ENCODE assay signal across 8 cellular contexts in genomic region chr3:23811117-23811487, GRCh38. TPM values are rescaled to one million over a fixed set of nuclear protein-coding genes. Genes with fewer than 3 reads are reported as not detected.
DNase-seq lines count a peak whose midpoint lies in the region; ATAC-seq, FAIRE-seq and TF ChIP-seq lines count a peak whose summit lies in the region.

No MANE protein-coding gene starts in this region.

- in situ Hi-C loops in Panc1 (cut with HindIII; ENCODE audit: low pct_unique_long_range_greater_than_20kb, low sequenced_read_pairs), result no loop called here

- peaks cover 2% of the 10 kb centered on the region for H4K20me1 ChIP-seq in endothelial cell of umbilical vein (replicated peaks; ENCODE audit: control insufficient read depth, extremely low read depth, insufficient read depth, low read length)
- peaks cover 77% of the 10 kb centered on the region for H4K20me1 ChIP-seq in neural progenitor cell (ENCODE audit: low read depth)

- TF ChIP-seq POLR2A in endothelial cell of umbilical vein (IDR thresholded peaks at IDR 0.05; ENCODE audit: low read depth, low read length), result no peak

- H3K36me3 Mint-ChIP-seq in activated CD4-positive, alpha-beta T cell treated with anti-CD3 and anti-CD28 coated beads, Interleukin-2, amount 10 ng/mL, durations not matched to agents 7 days and 5 days (ENCODE audit: low read depth), result peaks cover 51% of the 10 kb centered on the region
- H3K36me3 Mint-ChIP-seq in neural progenitor cell, result peaks cover 39% of the 10 kb centered on the region

- no peaks in the 10 kb centered on the region for H3K27me3 Mint-ChIP-seq in activated CD4-positive, alpha-beta T cell treated with anti-CD3 and anti-CD28 coated beads, Interleukin-2, amount 10 ng/mL, durations not matched to agents 7 days and 5 days
- H3K27me3 Mint-ChIP-seq in neural progenitor cell (ENCODE audit: insufficient read depth, low read depth), result peaks cover 3% of the 10 kb centered on the region

- H3K79me2 ChIP-seq in endothelial cell of umbilical vein (ENCODE audit: control insufficient read depth, insufficient read depth, low read length), result peaks cover 78% of the 10 kb centered on the region
- peaks cover 100% of the 10 kb centered on the region for H3K79me2 ChIP-seq in neural progenitor cell (ENCODE audit: low read depth)

- H2AFZ ChIP-seq in endothelial cell of umbilical vein (ENCODE audit: low read depth, low read length) (peak overlapping the region; percentile 78), neural progenitor cell (replicated peaks) (peak overlapping the region; percentile 41)

- peaks cover 30% of the 10 kb centered on the region for H3K4me1 ChIP-seq in Panc1 (ENCODE audit: control insufficient read depth, insufficient read depth, low read length)
- H3K4me1 ChIP-seq in endothelial cell of umbilical vein (ENCODE audit: control insufficient read depth, extremely low read depth, insufficient read depth, low read length), result peaks cover 38% of the 10 kb centered on the region
- H3K4me1 ChIP-seq in neural progenitor cell, result peaks cover 44% of the 10 kb centered on the region

- H3F3A ChIP-seq in neural progenitor cell (ENCODE audit: low read depth), result peaks cover 12% of the 10 kb centered on the region

- no peak for DNase-seq in activated CD4-positive, alpha-beta T cell treated with anti-CD3 and anti-CD28 coated beads, Interleukin-2, amount 10 ng/mL, durations not matched to agents 7 days and 5 days
- DNase-seq in activated CD4-positive, alpha-beta T cell treated with anti-CD3 and anti-CD28 coated beads, Interleukin-2, amount 50 U/mL, for 4 hours, result no peak
- DNase-seq in Panc1 (ENCODE audit: low read depth, low spot score), result no peak
- DNase-seq in endothelial cell of umbilical vein (ENCODE audit: low read depth, low spot score), result no peak
- DNase-seq in neural progenitor cell (ENCODE audit: low spot score), result peak; percentile 23
- DNase-seq in GOT3 (lab: John Stamatoyannopoulos, UW), result no peak
- DNase-seq in NCI-H1436 treated with DMSO at 0.1 percent for 48 hours (lab: John Stamatoyannopoulos, UW), result no peak

- H3K4me2 ChIP-seq in endothelial cell of umbilical vein (ENCODE audit: insufficient read depth, low read length), result peak overlapping the region; percentile 85
- H3K4me2 ChIP-seq in neural progenitor cell, result peak overlapping the region; percentile 80

- ATAC-seq in Panc1 (peak; percentile 37), HG02885 (IDR thresholded peaks at IDR 0.05; ENCODE audit: poor library complexity, unreplicated experiment) (no peak)

- H3K9me3 Mint-ChIP-seq in activated CD4-positive, alpha-beta T cell treated with anti-CD3 and anti-CD28 coated beads, Interleukin-2, amount 10 ng/mL, durations not matched to agents 7 days and 5 days, result no peaks in the 10 kb centered on the region
- H3K9me3 Mint-ChIP-seq in neural progenitor cell, result no peaks in the 10 kb centered on the region

- H3K4me3 Mint-ChIP-seq in activated CD4-positive, alpha-beta T cell treated with anti-CD3 and anti-CD28 coated beads, Interleukin-2, amount 10 ng/mL, durations not matched to agents 7 days and 5 days, result peak overlapping the region; percentile 83
- peak overlapping the region; percentile 96 for H3K4me3 Mint-ChIP-seq in neural progenitor cell

- BruUV-seq in Panc1 (replicated peaks; lab: Mats Ljungman, UMichigan) (no TSS peak), endothelial cell of umbilical vein (replicated peaks; lab: Mats Ljungman, UMichigan) (no TSS peak)

- CTCF ChIA-PET in activated CD4-positive, alpha-beta T cell treated with anti-CD3 and anti-CD28 coated beads, Interleukin-2, amount 10 ng/mL, durations not matched to agents 7 days and 5 days (lab: Charles Lee), result interaction anchor here (1.2 kb wide), 1 partner anchor 21 kb away, joined by 3 read pairs; no protein-coding TSS in a partner anchor
- CTCF ChIA-PET in Panc1 (lab: Charles Lee) (no interaction called here), endothelial cell of umbilical vein (lab: Charles Lee) (interaction anchor here (0.8 to 2.2 kb wide), 3 partner anchors 8 to 77 kb away, joined by 3 to 8 read pairs (median 4); no protein-coding TSS in a partner anchor)

- H3K9me3 ChIP-seq in Panc1 (ENCODE audit: control insufficient read depth, insufficient read depth, low read depth, low read length), result no peaks in the 10 kb centered on the region
- no peaks in the 10 kb centered on the region for H3K9me3 ChIP-seq in endothelial cell of umbilical vein (replicated peaks; ENCODE audit: control insufficient read depth, insufficient read depth, low read length)
- no peaks in the 10 kb centered on the region for H3K9me3 ChIP-seq in neural progenitor cell (ENCODE audit: low read depth)

- H3K9me1 ChIP-seq in endothelial cell of umbilical vein (replicated peaks; ENCODE audit: control insufficient read depth, extremely low read depth, insufficient read depth, low read length), result no peaks in the 10 kb centered on the region

- H3K27ac ChIP-seq in Panc1 (ENCODE audit: low read length) (peak overlapping the region; percentile 82), endothelial cell of umbilical vein (ENCODE audit: insufficient read depth, low read depth, low read length) (no peak overlapping the region), neural progenitor cell (peak overlapping the region; percentile 92)

- no peaks in the 10 kb centered on the region for H3K27me3 ChIP-seq in Panc1 (ENCODE audit: control insufficient read depth, insufficient read depth, low read length)
- H3K27me3 ChIP-seq in endothelial cell of umbilical vein (ENCODE audit: control insufficient read depth in 2 of 2, insufficient read depth in 2 of 2, low read length in 2 of 2), result no peaks in the 10 kb centered on the region
- no peaks in the 10 kb centered on the region for H3K27me3 ChIP-seq in neural progenitor cell

- H3K9ac ChIP-seq in endothelial cell of umbilical vein (replicated peaks; ENCODE audit: extremely low read depth, insufficient read depth, low read length) (peak overlapping the region; percentile 68), neural progenitor cell (peak overlapping the region; percentile 20)

- TF ChIP-seq CTCF in Panc1 (IDR thresholded peaks at IDR 0.05), result peak; percentile 24
- no peak for TF ChIP-seq CTCF in endothelial cell of umbilical vein (IDR thresholded peaks at IDR 0.05; ENCODE audit: extremely low read depth in 1 of 2, insufficient read depth in 1 of 2, low read depth in 1 of 2, low read length in 2 of 2)
- no peak for TF ChIP-seq CTCF in neural progenitor cell (IDR thresholded peaks at IDR 0.05)

- POLR2A ChIA-PET in activated CD4-positive, alpha-beta T cell treated with anti-CD3 and anti-CD28 coated beads, Interleukin-2, amount 10 ng/mL, durations not matched to agents 7 days and 5 days (lab: Charles Lee), result interaction anchor here (2.2 kb wide), 1 partner anchor 105 kb away, joined by 6 read pairs; the partner anchor contains the start of genes NKIRAS1 and RPL15
- POLR2A ChIA-PET in Panc1 (lab: Charles Lee), result no interaction called here
- POLR2A ChIA-PET in endothelial cell of umbilical vein (lab: Charles Lee), result no interaction called here

- dilution Hi-C loops in endothelial cell of umbilical vein (cut with MboI; ENCODE audit: extremely low pct_ligation_motif_present, low sequenced_read_pairs), result no loop called here

- intact Hi-C loops in Panc1 (cut with micrococcal nuclease; ENCODE audit: unreplicated experiment) (no loop called here), endothelial cell of umbilical vein (cut with micrococcal nuclease) (no loop called here)

- peaks cover 66% of the 10 kb centered on the region for H3K4me1 Mint-ChIP-seq in activated CD4-positive, alpha-beta T cell treated with anti-CD3 and anti-CD28 coated beads, Interleukin-2, amount 10 ng/mL, durations not matched to agents 7 days and 5 days
- peaks cover 45% of the 10 kb centered on the region for H3K4me1 Mint-ChIP-seq in neural progenitor cell

- H3K4me3 ChIP-seq in Panc1 (ENCODE audit: low read depth in 2 of 2, low read length in 2 of 2) (peak overlapping the region; percentile 63 to 68), endothelial cell of umbilical vein (replicated peaks in 1 of 3; ENCODE audit: insufficient read depth in 1 of 3, low read depth in 1 of 3, low read length in 3 of 3) (peak overlapping the region; percentile 24 to 78 (median 49)), neural progenitor cell (peak overlapping the region; percentile 86)

- H3K27ac Mint-ChIP-seq in activated CD4-positive, alpha-beta T cell treated with anti-CD3 and anti-CD28 coated beads, Interleukin-2, amount 10 ng/mL, durations not matched to agents 7 days and 5 days, result peak overlapping the region; percentile 96
- H3K27ac Mint-ChIP-seq in neural progenitor cell, result peak overlapping the region; percentile 97

- peaks cover 10% of the 10 kb centered on the region; the same call in 1 of the 2 replicates for H3K36me3 ChIP-seq in Panc1 (ENCODE audit: control insufficient read depth, insufficient read depth, low read length)
- H3K36me3 ChIP-seq in endothelial cell of umbilical vein (ENCODE audit: control insufficient read depth in 2 of 2, extremely low read depth in 1 of 2, insufficient read depth in 2 of 2, low read length in 2 of 2), result peaks cover 0 to 3% of the 10 kb centered on the region in 2 experiments
- peaks cover 18% of the 10 kb centered on the region for H3K36me3 ChIP-seq in neural progenitor cell

- FAIRE-seq in endothelial cell of umbilical vein (lab: Jason Lieb, UNC), result no peak

TF ChIP-seq in endothelial cell of umbilical vein, 7 proteins besides CTCF, POLR2A, EP300 and RAD21:
- TF ChIP-seq POLR2AphosphoS5 (IDR thresholded peaks at IDR 0.05; ENCODE audit: insufficient read depth, low read depth, low read length) (no peak), MAX (IDR thresholded peaks at IDR 0.05; ENCODE audit: insufficient read depth, insufficient read length) (no peak), MYC (IDR thresholded peaks at IDR 0.05; ENCODE audit: low read depth, low read length) (no peak)

RNA-seq across cellular contexts. Expression of gene UBE2E1, which starts 5.3 kb away (rescaled TPM):
- total RNA-seq in activated CD4-positive, alpha-beta T cell treated with anti-CD3 and anti-CD28 coated beads, Interleukin-2, amount 10 ng/mL, durations not matched to agents 7 days and 5 days, result 10 to 100 TPM; 65.5 to 66.1 TPM
- total RNA-seq in Panc1 (2021; ENCODE audit: unreplicated experiment), result 127 TPM
- 103 TPM for polyA plus RNA-seq in Panc1 (2012; ENCODE audit: insufficient read length)
- total RNA-seq in endothelial cell of umbilical vein, result 114 TPM in 2 replicates
- 54.7 and 72.7 TPM in 2 replicates for polyA plus RNA-seq in endothelial cell of umbilical vein
- 85.2 and 94.6 TPM in 2 replicates for polyA plus RNA-seq in endothelial cell of umbilical vein (2011; cell fraction: cytosol; rRNA removed)
- polyA plus RNA-seq in endothelial cell of umbilical vein (2011; cell fraction: nucleus; rRNA removed), result 81.5 and 97.3 TPM in 2 replicates
- 104 and 137 TPM in 2 replicates for polyA plus RNA-seq in endothelial cell of umbilical vein (2012)
- polyA minus RNA-seq in endothelial cell of umbilical vein, result 65.2 and 77.5 TPM in 2 replicates
- 18.4 TPM for polyA minus RNA-seq in endothelial cell of umbilical vein (2011; cell fraction: cytosol; rRNA and poly(A)+ RNA removed)
- polyA minus RNA-seq in endothelial cell of umbilical vein (2011; cell fraction: nucleus; rRNA and poly(A)+ RNA removed), result 61.3 and 72.7 TPM in 2 replicates
- total RNA-seq in neural progenitor cell (ENCODE audit: low replicate concordance), result 376 and 391 TPM in 2 replicates
